ENCODE assay signal across 8 cellular contexts in genomic region chr20:956330-956951, GRCh38. TPM values are rescaled to one million over a fixed set of nuclear protein-coding genes. Genes with fewer than 3 reads are reported as not detected.
A peak's percentile ranks its signal among the peaks of the same experiment; 100 is the strongest.
DNase-seq lines count a peak whose midpoint lies in the region; ATAC-seq and TF ChIP-seq lines count a peak whose summit lies in the region.

No MANE protein-coding gene starts in this region.

- H3K27ac Mint-ChIP-seq in CD4-positive, alpha-beta T cell, result no peak overlapping the region
- H3K27ac Mint-ChIP-seq in activated CD4-positive, alpha-beta T cell treated with anti-CD3 and anti-CD28 coated beads for 36 hours, result no peak overlapping the region

- H3K4me1 Mint-ChIP-seq in CD4-positive, alpha-beta T cell (ENCODE audit: low read depth), result peaks cover 5% of the 10 kb centered on the region
- H3K4me1 Mint-ChIP-seq in activated CD4-positive, alpha-beta T cell treated with anti-CD3 and anti-CD28 coated beads for 36 hours, result no peaks in the 10 kb centered on the region

- H3K27me3 Mint-ChIP-seq in CD4-positive, alpha-beta T cell, result peaks cover 66% of the 10 kb centered on the region
- H3K27me3 Mint-ChIP-seq in activated CD4-positive, alpha-beta T cell treated with anti-CD3 and anti-CD28 coated beads for 36 hours, result peaks cover 20% of the 10 kb centered on the region

- peak; percentile 99 for TF ChIP-seq CTCF in CD4-positive, alpha-beta T cell (IDR thresholded peaks at IDR 0.05)

- H3K36me3 Mint-ChIP-seq in CD4-positive, alpha-beta T cell (ENCODE audit: low read depth), result no peaks in the 10 kb centered on the region
- no peaks in the 10 kb centered on the region for H3K36me3 Mint-ChIP-seq in activated CD4-positive, alpha-beta T cell treated with anti-CD3 and anti-CD28 coated beads for 36 hours (ENCODE audit: low read depth)

- intact Hi-C loops in CD4-positive, alpha-beta T cell (cut with DNase I, micrococcal nuclease), result loop anchor here (1.0 to 2.0 kb wide), 2 partner anchors 140 to 256 kb away; no protein-coding TSS in a partner anchor
- intact Hi-C loops in activated CD4-positive, alpha-beta T cell treated with anti-CD3 and anti-CD28 coated beads for 36 hours (cut with DNase I, micrococcal nuclease), result loop anchor here (1.0 to 5.0 kb wide), 2 partner anchors 140 to 256 kb away; no protein-coding TSS in a partner anchor

- POLR2A ChIA-PET in CD4-positive, alpha-beta T cell (lab: Charles Lee), result interaction anchor here (0.8 kb wide), 1 partner anchor 141 kb away, joined by 4 read pairs; no protein-coding TSS in a partner anchor
- POLR2A ChIA-PET in activated CD4-positive, alpha-beta T cell treated with anti-CD3 and anti-CD28 coated beads for 36 hours (lab: Charles Lee), result no interaction called here

- no peaks in the 10 kb centered on the region for H3K9me3 Mint-ChIP-seq in CD4-positive, alpha-beta T cell
- H3K9me3 Mint-ChIP-seq in activated CD4-positive, alpha-beta T cell treated with anti-CD3 and anti-CD28 coated beads for 36 hours (ENCODE audit: low read depth), result no peaks in the 10 kb centered on the region

- H3K4me3 Mint-ChIP-seq in CD4-positive, alpha-beta T cell, result no peak overlapping the region
- no peak overlapping the region for H3K4me3 Mint-ChIP-seq in activated CD4-positive, alpha-beta T cell treated with anti-CD3 and anti-CD28 coated beads for 36 hours

- no peaks in the 10 kb centered on the region for H3K9me3 ChIP-seq in CD4-positive, alpha-beta T cell (ENCODE audit: control insufficient read depth, low read length)

- ATAC-seq in CD4-positive, alpha-beta T cell (ENCODE audit: poor library complexity), result peak; percentile 88
- ATAC-seq in activated CD4-positive, alpha-beta T cell treated with anti-CD3 and anti-CD28 coated beads for 36 hours, result peak; percentile 89
- ATAC-seq in left lobe of liver (peak; percentile 93), HG02763 (IDR thresholded peaks at IDR 0.05; ENCODE audit: unreplicated experiment) (no peak)

- no peak overlapping the region for H3K27ac ChIP-seq in CD4-positive, alpha-beta T cell (ENCODE audit: low read depth, low read length)

- peaks cover 17% of the 10 kb centered on the region for H3K27me3 ChIP-seq in CD4-positive, alpha-beta T cell (ENCODE audit: control insufficient read depth, insufficient read depth, low read length)

- CTCF ChIA-PET in CD4-positive, alpha-beta T cell (lab: Charles Lee), result interaction anchor here (1.1 to 2.7 kb wide), 8 partner anchors 113 to 154 kb away, joined by 3 to 27 read pairs (median 8); partner anchors contain the start of gene FAM110A
- CTCF ChIA-PET in activated CD4-positive, alpha-beta T cell treated with anti-CD3 and anti-CD28 coated beads for 36 hours (lab: Charles Lee), result interaction anchor here (0.6 to 5.3 kb wide), 37 partner anchors 8 to 261 kb away, joined by 3 to 164 read pairs (median 4); no protein-coding TSS in a partner anchor

- peak; percentile 56 to 80 (median 67) for DNase-seq in CD4-positive, alpha-beta T cell
- DNase-seq in GOT3 (lab: John Stamatoyannopoulos, UW), result peak; percentile 45
- DNase-seq in NCI-H2196 (lab: John Stamatoyannopoulos, UW; ENCODE audit: unreplicated experiment), result peak; percentile 65
- DNase-seq in activated CD4-positive, alpha-beta T cell treated with anti-CD3 and anti-CD28 coated beads for 36 hours, result peak; percentile 84
- DNase-seq in cerebellar cortex (ENCODE audit: low spot score), result peak; percentile 65
- peak; percentile 68 for DNase-seq in left lobe of liver (ENCODE audit: low spot score)
- peak; percentile 77 for DNase-seq in stimulated activated CD4-positive, alpha-beta T cell treated with anti-CD3 and anti-CD28 coated beads, Interleukin-4, amount 100 ng/mL, for 24 hours

RNA-seq across cellular contexts. Expression of gene ANGPT4, which starts 40.3 kb away (rescaled TPM):
- not detected for total RNA-seq in CD4-positive, alpha-beta T cell
- total RNA-seq in activated CD4-positive, alpha-beta T cell treated with anti-CD3 and anti-CD28 coated beads for 36 hours, result not detected
- 0.05 TPM for total RNA-seq in left lobe of liver

RNA-seq across cellular contexts. Expression of gene RSPO4, which starts 45.7 kb away (rescaled TPM):
- under 1 TPM; 0.14 to 0.25 TPM for total RNA-seq in CD4-positive, alpha-beta T cell
- not detected for total RNA-seq in activated CD4-positive, alpha-beta T cell treated with anti-CD3 and anti-CD28 coated beads for 36 hours
- not detected for total RNA-seq in left lobe of liver
